Comparison of ENCODE assay signal across 11 cellular contexts in genomic region chr14:52937306-52937705, GRCh38.
"Had no signal": no experiment of that assay in that cellular context is flagged by ENCODE, and none has a peak within 500 bp of the region (broad histone marks: within the 10 kb centered on the region; RNA-seq: fewer than 3 reads in every experiment).

No MANE protein-coding gene starts in this region.

- H3K27ac ChIP-seq: testis had no signal

- H3K36me3 Mint-ChIP-seq: activated naive CD8-positive, alpha-beta T cell; naive B cell had no signal

- H3K9me3 Mint-ChIP-seq: activated T-cell treated with anti-CD3 and anti-CD28 coated beads, Interleukin-2, amount 50 U/mL, for 4 hours; naive B cell; stimulated activated naive CD8-positive, alpha-beta T cell treated with anti-CD3 and anti-CD28 coated beads, Interleukin-15, Interleukin-2, amounts not matched to agents 100 ng/mL and 50 ng/mL, for 24 hours had no signal

- H3K27ac Mint-ChIP-seq: activated naive CD8-positive, alpha-beta T cell; progenitor cell of endocrine pancreas; stimulated activated naive CD8-positive, alpha-beta T cell treated with anti-CD3 and anti-CD28 coated beads, Interleukin-15, Interleukin-2, amounts not matched to agents 100 ng/mL and 50 ng/mL, for 24 hours had no signal

- H3K4me3 Mint-ChIP-seq: activated naive CD8-positive, alpha-beta T cell; activated T-cell treated with anti-CD3 and anti-CD28 coated beads, Interleukin-2, amount 50 U/mL, for 4 hours; stimulated activated naive CD8-positive, alpha-beta T cell treated with anti-CD3 and anti-CD28 coated beads, Interleukin-15, Interleukin-2, amounts not matched to agents 100 ng/mL and 50 ng/mL, for 24 hours had no signal

- H3K27me3 ChIP-seq: heart left ventricle, testis had no signal

- ATAC-seq: activated T-cell treated with anti-CD3 and anti-CD28 coated beads, Interleukin-2, amount 50 U/mL, for 4 hours; heart left ventricle had no signal

- H3K9me3 ChIP-seq: heart left ventricle, testis had no signal

- H3K27me3 Mint-ChIP-seq: progenitor cell of endocrine pancreas had no signal

- H3K36me3 ChIP-seq: heart left ventricle had no signal

- DNase-seq: activated gamma-delta T cell; activated T-cell treated with anti-CD3 and anti-CD28 coated beads, Interleukin-2, amount 50 U/mL, for 4 hours; foreskin melanocyte; heart left ventricle; islet precursor cell; naive B cell; stimulated activated CD4-positive, alpha-beta T cell treated with anti-CD3 and anti-CD28 coated beads, Interleukin-4, amount 100 ng/mL, for 1 hour; testis had no signal

- H3K4me1 Mint-ChIP-seq: naive B cell had no signal

- H3K4me3 ChIP-seq: heart left ventricle, testis had no signal
